ENCODE assay signal across 16 cellular contexts in the genomic region with DNA sequence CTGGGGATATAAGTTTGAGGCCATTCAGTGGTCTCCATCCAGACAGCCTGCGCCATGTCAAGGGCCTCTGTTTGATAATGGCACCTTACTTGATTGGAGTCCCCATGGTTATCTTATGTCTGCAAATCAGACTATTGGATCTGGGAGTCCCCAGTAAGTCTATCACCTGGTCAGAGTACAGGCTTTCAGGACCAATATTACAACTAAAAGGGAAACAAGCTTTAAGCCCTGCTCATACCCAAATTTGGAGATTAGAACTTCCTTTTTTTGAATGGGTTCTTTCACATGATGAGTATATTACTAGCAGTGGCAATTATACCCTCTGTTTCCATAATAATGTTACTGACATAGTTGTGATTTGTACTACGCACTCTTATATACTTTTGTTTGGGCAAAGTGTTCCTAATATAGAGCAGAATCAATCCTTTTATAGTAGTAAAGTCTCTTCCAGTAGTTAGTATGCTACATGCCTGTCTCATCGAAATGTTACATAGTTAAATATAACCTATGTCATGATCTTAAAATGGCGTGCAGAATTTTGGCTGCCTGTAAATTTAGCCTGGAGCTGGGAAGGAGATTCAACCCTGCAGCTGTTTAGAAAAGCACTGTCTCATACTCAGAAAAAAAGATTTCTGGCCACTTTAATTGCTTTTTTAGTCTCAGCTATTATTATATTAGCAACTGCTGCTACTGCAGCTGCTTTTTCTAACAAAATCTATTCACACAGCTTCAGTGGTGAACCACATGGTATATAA. TPM values are rescaled to one million over a fixed set of nuclear protein-coding genes. Genes with fewer than 3 reads are reported as not detected.
DNase-seq lines count a peak whose midpoint lies in the region; ATAC-seq lines count a peak whose summit lies in the region.
"Had no signal": no experiment of that assay in that cellular context is flagged by ENCODE, and none has a peak within 500 bp of the region (broad histone marks: within the 10 kb centered on the region; RNA-seq: fewer than 3 reads in every experiment).

No MANE protein-coding gene starts in this region.

- H3K9ac ChIP-seq in Karpas-422 (ENCODE audit: low read length) = no peak overlapping the region; the same call in 1 of the 2 replicates

- H3K4me3 ChIP-seq in Karpas-422 (ENCODE audit: low read length) = peak overlapping the region; percentile 41
- no peak overlapping the region for H3K4me3 ChIP-seq in SJCRH30
- H3K4me3 ChIP-seq: lung, skin epidermis had no signal

- H2AFZ ChIP-seq in Karpas-422 (ENCODE audit: low read length) = 0 out of 2 replicates have a peak overlapping the region, but pooled peaks have one; percentile 12

- H3K9me3 Mint-ChIP-seq in memory B cell = no peaks in the 10 kb centered on the region
- no peaks in the 10 kb centered on the region for H3K9me3 Mint-ChIP-seq in activated T-cell treated with anti-CD3 and anti-CD28 coated beads, Interleukin-2, amount 50 U/mL, for 24 hours
- H3K9me3 Mint-ChIP-seq: activated naive CD4-positive, alpha-beta T cell treated with anti-CD3 and anti-CD28 coated beads, Interleukin-2, amount 50 U/mL, for 72 hours; CD4-positive, CD25-positive, alpha-beta regulatory T cell; stimulated activated naive CD8-positive, alpha-beta T cell treated with anti-CD3 and anti-CD28 coated beads, Interleukin-15, Interleukin-2, amounts not matched to agents 100 ng/mL and 50 ng/mL, for 24 hours had no signal

- no peaks in the 10 kb centered on the region for H3K9me2 ChIP-seq in Karpas-422 (replicated peaks; ENCODE audit: insufficient read depth, low read length)

- H3K4me1 ChIP-seq in Karpas-422 (ENCODE audit: low read length) = peaks cover 52% of the 10 kb centered on the region
- no peaks in the 10 kb centered on the region for H3K4me1 ChIP-seq in SJCRH30

- ATAC-seq in GM18868 (IDR thresholded peaks at IDR 0.05; ENCODE audit: unreplicated experiment) (peak; percentile 35), GM21576 (IDR thresholded peaks at IDR 0.05; ENCODE audit: unreplicated experiment) (peak; percentile 32), memory B cell (ENCODE audit: low read depth) (peak; percentile 24)
- ATAC-seq: activated naive CD4-positive, alpha-beta T cell treated with anti-CD3 and anti-CD28 coated beads, Interleukin-2, amount 50 U/mL, for 72 hours had no signal

- H3K27me3 ChIP-seq in Karpas-422 (ENCODE audit: low read length) = no peaks in the 10 kb centered on the region
- H3K27me3 ChIP-seq in SJCRH30 = 0 out of 2 replicates have a peak, but pooled peaks cover 2% of the 10 kb centered on the region

- no peak overlapping the region for H3K27ac Mint-ChIP-seq in memory B cell
- H3K27ac Mint-ChIP-seq in activated T-cell treated with anti-CD3 and anti-CD28 coated beads, Interleukin-2, amount 50 U/mL, for 24 hours = no peak overlapping the region
- H3K27ac Mint-ChIP-seq: activated naive CD4-positive, alpha-beta T cell treated with anti-CD3 and anti-CD28 coated beads, Interleukin-2, amount 50 U/mL, for 72 hours; CD4-positive, CD25-positive, alpha-beta regulatory T cell; stimulated activated naive CD8-positive, alpha-beta T cell treated with anti-CD3 and anti-CD28 coated beads, Interleukin-15, Interleukin-2, amounts not matched to agents 100 ng/mL and 50 ng/mL, for 24 hours had no signal

- H3K79me2 ChIP-seq in Karpas-422 (ENCODE audit: low read length) = no peaks in the 10 kb centered on the region

- no peaks in the 10 kb centered on the region for H4K20me1 ChIP-seq in Karpas-422 (ENCODE audit: insufficient read depth, low read depth, low read length)

- H3K27ac ChIP-seq in Karpas-422 (ENCODE audit: low read length) (peak overlapping the region; percentile 85), SJCRH30 (no peak overlapping the region)
- H3K27ac ChIP-seq: neutrophil, skin epidermis had no signal

- H3K4me2 ChIP-seq in Karpas-422 (ENCODE audit: low read depth, low read length, poor library complexity, severe bottlenecking) = peak overlapping the region; percentile 63

- H3K4me1 Mint-ChIP-seq in memory B cell = peaks cover 29% of the 10 kb centered on the region
- no peaks in the 10 kb centered on the region for H3K4me1 Mint-ChIP-seq in activated T-cell treated with anti-CD3 and anti-CD28 coated beads, Interleukin-2, amount 50 U/mL, for 24 hours (ENCODE audit: low read depth)
- H3K4me1 Mint-ChIP-seq: CD4-positive, CD25-positive, alpha-beta regulatory T cell had no signal

- H3K36me3 ChIP-seq in Karpas-422 (ENCODE audit: insufficient read depth, low read length) = no peaks in the 10 kb centered on the region
- no peaks in the 10 kb centered on the region for H3K36me3 ChIP-seq in SJCRH30
- H3K36me3 ChIP-seq: neutrophil had no signal

- H3K27me3 Mint-ChIP-seq in memory B cell = peaks cover 23% of the 10 kb centered on the region
- peaks cover 48% of the 10 kb centered on the region for H3K27me3 Mint-ChIP-seq in activated T-cell treated with anti-CD3 and anti-CD28 coated beads, Interleukin-2, amount 50 U/mL, for 24 hours

- H3K36me3 Mint-ChIP-seq in memory B cell = no peaks in the 10 kb centered on the region
- no peaks in the 10 kb centered on the region for H3K36me3 Mint-ChIP-seq in activated T-cell treated with anti-CD3 and anti-CD28 coated beads, Interleukin-2, amount 50 U/mL, for 24 hours (ENCODE audit: low read depth)
- H3K36me3 Mint-ChIP-seq: activated naive CD4-positive, alpha-beta T cell treated with anti-CD3 and anti-CD28 coated beads, Interleukin-2, amount 50 U/mL, for 72 hours; CD4-positive, CD25-positive, alpha-beta regulatory T cell had no signal

- no peaks in the 10 kb centered on the region for H3K9me3 ChIP-seq in Karpas-422 (ENCODE audit: low read length)
- no peaks in the 10 kb centered on the region for H3K9me3 ChIP-seq in SJCRH30 (replicated peaks)
- H3K9me3 ChIP-seq: neutrophil had no signal

- DNase-seq in Karpas-422 (peak; percentile 79), memory B cell (ENCODE audit: low spot score in 2 of 2) (no peak), D341Med (ENCODE audit: low spot score) (no peak), SJCRH30 (no peak), posterior vena cava (ENCODE audit: low spot score) (no peak)
- DNase-seq in activated T-cell treated with anti-CD3 and anti-CD28 coated beads, Interleukin-2, amount 50 U/mL, for 24 hours = no peak
- DNase-seq: CD4-positive, CD25-positive, alpha-beta regulatory T cell; effector CD8-positive, alpha-beta T cell had no signal

- intact Hi-C loops in posterior vena cava (cut with DNase I) = no loop called here

- no peak overlapping the region for H3K4me3 Mint-ChIP-seq in memory B cell
- H3K4me3 Mint-ChIP-seq in activated T-cell treated with anti-CD3 and anti-CD28 coated beads, Interleukin-2, amount 50 U/mL, for 24 hours = no peak overlapping the region
- H3K4me3 Mint-ChIP-seq: CD4-positive, CD25-positive, alpha-beta regulatory T cell; stimulated activated naive CD8-positive, alpha-beta T cell treated with anti-CD3 and anti-CD28 coated beads, Interleukin-15, Interleukin-2, amounts not matched to agents 100 ng/mL and 50 ng/mL, for 24 hours had no signal

RNA-seq across cellular contexts. Expression of gene MS4A15, which starts 4.9 kb away (rescaled TPM):
- total RNA-seq in Karpas-422 (2014; rRNA removed; shearing (Covaris generic); ENCODE audit: low replicate concordance) = not detected in 2 replicates
- total RNA-seq in SJCRH30 (2014; rRNA removed; shearing (Covaris generic)) = not detected in 2 replicates
- total RNA-seq in posterior vena cava = not detected
- total RNA-seq: activated naive CD4-positive, alpha-beta T cell treated with anti-CD3 and anti-CD28 coated beads, Interleukin-2, amount 50 U/mL, for 72 hours; bronchial epithelial cell; CD4-positive, CD25-positive, alpha-beta regulatory T cell had no signal

RNA-seq across cellular contexts. Expression of gene MS4A10, which starts 23.5 kb away (rescaled TPM):
- total RNA-seq in Karpas-422 (2014; rRNA removed; shearing (Covaris generic); ENCODE audit: low replicate concordance) = not detected in 2 replicates
- total RNA-seq in SJCRH30 (2014; rRNA removed; shearing (Covaris generic)) = not detected in 2 replicates
- total RNA-seq in posterior vena cava = not detected
- total RNA-seq: activated naive CD4-positive, alpha-beta T cell treated with anti-CD3 and anti-CD28 coated beads, Interleukin-2, amount 50 U/mL, for 72 hours; bronchial epithelial cell; CD4-positive, CD25-positive, alpha-beta regulatory T cell; lung had no signal

RNA-seq across cellular contexts. Expression of gene MS4A18, which starts 37.1 kb away (rescaled TPM):
- not detected in 2 replicates for total RNA-seq in Karpas-422 (2014; rRNA removed; shearing (Covaris generic); ENCODE audit: low replicate concordance)
- total RNA-seq in SJCRH30 (2014; rRNA removed; shearing (Covaris generic)) = not detected in 2 replicates
- total RNA-seq in posterior vena cava = not detected
- total RNA-seq: activated naive CD4-positive, alpha-beta T cell treated with anti-CD3 and anti-CD28 coated beads, Interleukin-2, amount 50 U/mL, for 72 hours; bronchial epithelial cell; CD4-positive, CD25-positive, alpha-beta regulatory T cell; lung had no signal
